In the genomic region with DNA sequence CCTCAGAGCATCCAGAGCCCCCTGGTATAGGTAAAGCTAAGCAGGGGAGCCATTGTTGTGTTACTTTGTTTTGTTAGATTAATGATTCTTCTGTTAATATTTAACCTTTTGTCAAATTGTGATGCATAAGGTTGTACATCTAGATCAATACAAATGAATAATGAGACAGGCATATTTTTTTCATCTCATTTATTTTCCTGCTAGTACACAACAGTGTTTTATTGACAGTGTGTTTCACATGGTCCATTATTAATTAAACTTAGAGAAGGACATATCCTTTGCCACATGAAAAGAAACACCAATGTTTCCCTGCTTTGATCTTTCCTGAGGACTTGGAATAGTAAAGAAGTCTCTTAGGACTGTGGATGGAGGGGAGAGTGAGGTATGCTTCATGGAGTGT, we compare ENCODE assay signal across 28 cellular contexts.
"Had no signal": no experiment of that assay in that cellular context is flagged by ENCODE, and none has a peak within 500 bp of the region (broad histone marks: within the 10 kb centered on the region; RNA-seq: fewer than 3 reads in every experiment).

No MANE protein-coding gene starts in this region.

- H3K27ac ChIP-seq: stomach, suprapubic skin, testis, thoracic aorta, thyroid gland, tibial artery, tibial nerve, transverse colon, upper lobe of left lung, upper lobe of right lung, uterus, vagina had no signal

- H3K27me3 ChIP-seq: stomach, suprapubic skin, testis, thyroid gland, tibial artery, tibial nerve, transverse colon, upper lobe of left lung, upper lobe of right lung, uterus, vagina had no signal

- H3K4me3 ChIP-seq: stomach, suprapubic skin, testis, thoracic aorta, thyroid gland, tibial artery, tibial nerve, transverse colon, upper lobe of left lung, upper lobe of right lung, uterus, vagina had no signal

- H3K9me3 Mint-ChIP-seq: stimulated activated effector memory CD8-positive, alpha-beta T cell treated with anti-CD3 and anti-CD28 coated beads, Interleukin-12 subunit alpha, Interleukin-12 subunit beta, amount 100 ng/mL, for 72 hours had no signal

- H3K27ac Mint-ChIP-seq: stimulated activated effector memory CD8-positive, alpha-beta T cell treated with anti-CD3 and anti-CD28 coated beads, Interleukin-12 subunit alpha, Interleukin-12 subunit beta, amount 100 ng/mL, for 72 hours; stimulated activated memory B cell treated with anti-CD40 and anti-IgM and Interleukin-4, amounts not matched to agents 10 μg/mL and 1 μg/mL and 100 μg/mL, for 72 hours; stimulated activated naive B cell treated with anti-CD40 and anti-IgM and Interleukin-4, amounts not matched to agents 10 μg/mL and 1 μg/mL and 100 μg/mL, for 72 hours; stimulated activated naive CD8-positive, alpha-beta T cell treated with anti-CD3 and anti-CD28 coated beads, Interleukin-15, amount 100 ng/mL, for 72 hours; stimulated activated naive CD8-positive, alpha-beta T cell treated with anti-CD3 and anti-CD28 coated beads, Interleukin-15, Interleukin-2, amounts not matched to agents 100 ng/mL and 50 ng/mL, for 24 hours; type B pancreatic cell had no signal

- H3K36me3 ChIP-seq: stomach, suprapubic skin, thoracic aorta, thyroid gland, tibial artery, tibial nerve, transverse colon, upper lobe of left lung, upper lobe of right lung, uterus, vagina had no signal

- DNase-seq: stimulated activated CD4-positive, alpha-beta T cell treated with anti-CD3 and anti-CD28 coated beads, Interleukin-2, amount 100 ng/mL, for 48 hours; stimulated activated CD4-positive, alpha-beta T cell treated with anti-CD3 and anti-CD28 coated beads, Interleukin-4, amount 100 ng/mL, for 1 hour; stimulated activated CD4-positive, alpha-beta T cell treated with anti-CD3 and anti-CD28 coated beads, Interleukin-4, amount 100 ng/mL, for 24 hours; stimulated activated CD4-positive, alpha-beta T cell treated with anti-CD3 and anti-CD28 coated beads, Interleukin-4, amount 100 ng/mL, for 4 hours; stimulated activated CD8-positive, alpha-beta memory T cell treated with anti-CD3 and anti-CD28 coated beads, Interleukin-4, amount 100 ng/mL, for 48 hours; stimulated activated naive B cell treated with anti-CD40 and anti-IgM and Interleukin-4, amounts not matched to agents 10 μg/mL and 1 μg/mL and 100 μg/mL, for 72 hours; stimulated activated naive CD4-positive, alpha-beta T cell; stimulated activated naive CD4-positive, alpha-beta T cell treated with Interleukin-2 at 50 U/mL for 16 hours; stimulated activated naive CD8-positive, alpha-beta T cell treated with anti-CD3 and anti-CD28 coated beads, Interleukin-15, amount 100 ng/mL, for 72 hours; stimulated activated naive CD8-positive, alpha-beta T cell treated with anti-CD3 and anti-CD28 coated beads, Interleukin-15, Interleukin-2, amounts not matched to agents 100 U/mL and 50 U/mL, for 24 hours; stomach; substantia nigra; testis; thyroid gland; tibial artery; transverse colon; trophoblast cell; upper lobe of left lung; upper lobe of right lung; uterus had no signal

- H3K27me3 Mint-ChIP-seq: stimulated activated memory B cell treated with anti-CD40 and anti-IgM and Interleukin-4, amounts not matched to agents 10 μg/mL and 1 μg/mL and 100 μg/mL, for 72 hours; stimulated activated naive CD8-positive, alpha-beta T cell treated with anti-CD3 and anti-CD28 coated beads, Interleukin-15, Interleukin-2, amounts not matched to agents 100 ng/mL and 50 ng/mL, for 24 hours had no signal

- H3K4me3 Mint-ChIP-seq: stimulated activated effector memory CD8-positive, alpha-beta T cell treated with anti-CD3 and anti-CD28 coated beads, Interleukin-12 subunit alpha, Interleukin-12 subunit beta, amount 100 ng/mL, for 72 hours; stimulated activated memory B cell treated with anti-CD40 and anti-IgM and Interleukin-4, amounts not matched to agents 10 μg/mL and 1 μg/mL and 100 μg/mL, for 72 hours; stimulated activated naive B cell treated with anti-CD40 and anti-IgM and Interleukin-4, amounts not matched to agents 10 μg/mL and 1 μg/mL and 100 μg/mL, for 72 hours; stimulated activated naive CD8-positive, alpha-beta T cell treated with anti-CD3 and anti-CD28 coated beads, Interleukin-15, amount 100 ng/mL, for 72 hours; stimulated activated naive CD8-positive, alpha-beta T cell treated with anti-CD3 and anti-CD28 coated beads, Interleukin-15, Interleukin-2, amounts not matched to agents 100 ng/mL and 50 ng/mL, for 24 hours; type B pancreatic cell had no signal

- H3K36me3 Mint-ChIP-seq: stimulated activated effector memory CD8-positive, alpha-beta T cell treated with anti-CD3 and anti-CD28 coated beads, Interleukin-12 subunit alpha, Interleukin-12 subunit beta, amount 100 ng/mL, for 72 hours; stimulated activated memory B cell treated with anti-CD40 and anti-IgM and Interleukin-4, amounts not matched to agents 10 μg/mL and 1 μg/mL and 100 μg/mL, for 72 hours; type B pancreatic cell had no signal

- ATAC-seq: stimulated activated effector memory CD8-positive, alpha-beta T cell treated with anti-CD3 and anti-CD28 coated beads, Interleukin-12 subunit alpha, Interleukin-12 subunit beta, amount 100 ng/mL, for 72 hours; stimulated activated memory B cell treated with anti-CD40 and anti-IgM and Interleukin-4, amounts not matched to agents 10 μg/mL and 1 μg/mL and 100 μg/mL, for 72 hours; stimulated activated naive B cell treated with anti-CD40 and anti-IgM and Interleukin-4, amounts not matched to agents 10 μg/mL and 1 μg/mL and 100 μg/mL, for 72 hours; stimulated activated naive CD8-positive, alpha-beta T cell treated with anti-CD3 and anti-CD28 coated beads, Interleukin-15, amount 100 ng/mL, for 72 hours; stimulated activated naive CD8-positive, alpha-beta T cell treated with anti-CD3 and anti-CD28 coated beads, Interleukin-15, Interleukin-2, amounts not matched to agents 100 U/mL and 50 U/mL, for 24 hours; upper lobe of right lung had no signal

- H3K9me3 ChIP-seq: stomach, suprapubic skin, testis, thoracic aorta, thyroid gland, tibial artery, tibial nerve, transverse colon, upper lobe of left lung, upper lobe of right lung, uterus, vagina had no signal

- H3K4me1 ChIP-seq: stomach, suprapubic skin, testis, thyroid gland, tibial artery, tibial nerve, transverse colon, upper lobe of left lung, upper lobe of right lung, uterus, vagina had no signal

- H3K4me1 Mint-ChIP-seq: stimulated activated effector memory CD8-positive, alpha-beta T cell treated with anti-CD3 and anti-CD28 coated beads, Interleukin-12 subunit alpha, Interleukin-12 subunit beta, amount 100 ng/mL, for 72 hours; stimulated activated memory B cell treated with anti-CD40 and anti-IgM and Interleukin-4, amounts not matched to agents 10 μg/mL and 1 μg/mL and 100 μg/mL, for 72 hours; stimulated activated naive B cell treated with anti-CD40 and anti-IgM and Interleukin-4, amounts not matched to agents 10 μg/mL and 1 μg/mL and 100 μg/mL, for 72 hours; stimulated activated naive CD8-positive, alpha-beta T cell treated with anti-CD3 and anti-CD28 coated beads, Interleukin-15, amount 100 ng/mL, for 72 hours had no signal
